25 cellular contexts compared by ENCODE assay signal in the genomic region with DNA sequence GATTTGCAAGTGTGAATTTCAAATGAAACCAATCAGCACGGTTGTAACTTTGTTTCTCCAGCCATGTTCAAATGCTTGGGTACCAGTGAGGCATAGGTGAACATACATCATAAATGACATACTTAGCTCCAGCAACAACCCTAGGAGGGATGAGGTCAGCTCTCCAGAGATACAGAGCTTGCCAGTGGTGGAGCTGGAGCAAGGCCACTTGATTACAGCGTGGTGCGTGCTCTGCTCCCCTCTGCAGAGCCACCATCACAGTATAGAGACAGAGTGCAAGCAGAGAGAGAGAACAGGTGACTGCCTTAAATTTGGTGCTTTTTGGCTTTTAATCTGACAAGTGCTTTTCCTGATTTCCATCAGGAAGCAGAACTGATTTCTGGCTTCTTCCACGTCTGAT.
"Had no signal": no experiment of that assay in that cellular context is flagged by ENCODE, and none has a peak within 500 bp of the region (broad histone marks: within the 10 kb centered on the region; RNA-seq: fewer than 3 reads in every experiment).

No MANE protein-coding gene starts in this region.

- DNase-seq: MV-4-11; NCI-H1048; NCI-H1105; NCI-H1417; NCI-H1436 treated with DMSO at 0.1 percent for 48 hours; NCI-H1694; NCI-H187 treated with DMSO at 0.1 percent for 48 hours; NCI-H2029 treated with DMSO at 0.1 percent for 48 hours; NCI-H2171 treated with DMSO at 0.1 percent for 48 hours; NCI-H345; NCI-H446 treated with DMSO at 0.1 percent for 48 hours; NCI-H510A treated with DMSO at 0.1 percent for 48 hours; NCI-H526 treated with DMSO at 0.1 percent for 48 hours; NCI-H748 treated with DMSO at 0.1 percent for 48 hours; NK-92 treated with Interleukin-12 subunit alpha and Interleukin-12 subunit beta, amount 100 ng/mL, for 24 hours; PC-3; SIG-M5 had no signal

- H3K36me3 ChIP-seq: SJSA1 had no signal

- H3K9ac ChIP-seq: KMS-11 had no signal

- H3K27me3 ChIP-seq: SJSA1 had no signal

- H3K27me3 Mint-ChIP-seq: IgD-negative memory B cell had no signal

- H3K4me1 ChIP-seq: SJSA1 had no signal

- H3K4me3 Mint-ChIP-seq: IgD-negative memory B cell had no signal

- H3K27ac ChIP-seq: HL-60, KMS-11, RWPE1, SJSA1, SK-N-MC had no signal

- H3K4me3 ChIP-seq: K562, SJSA1, SK-N-MC had no signal

- H3K4me1 Mint-ChIP-seq: IgD-negative memory B cell had no signal

- ATAC-seq: K562, Panc1, PC-3 had no signal

- H3K9me3 ChIP-seq: SJSA1 had no signal

- H3K4me2 ChIP-seq: KMS-11 had no signal
